ENCODE assay signal across 8 cellular contexts in the genomic region with DNA sequence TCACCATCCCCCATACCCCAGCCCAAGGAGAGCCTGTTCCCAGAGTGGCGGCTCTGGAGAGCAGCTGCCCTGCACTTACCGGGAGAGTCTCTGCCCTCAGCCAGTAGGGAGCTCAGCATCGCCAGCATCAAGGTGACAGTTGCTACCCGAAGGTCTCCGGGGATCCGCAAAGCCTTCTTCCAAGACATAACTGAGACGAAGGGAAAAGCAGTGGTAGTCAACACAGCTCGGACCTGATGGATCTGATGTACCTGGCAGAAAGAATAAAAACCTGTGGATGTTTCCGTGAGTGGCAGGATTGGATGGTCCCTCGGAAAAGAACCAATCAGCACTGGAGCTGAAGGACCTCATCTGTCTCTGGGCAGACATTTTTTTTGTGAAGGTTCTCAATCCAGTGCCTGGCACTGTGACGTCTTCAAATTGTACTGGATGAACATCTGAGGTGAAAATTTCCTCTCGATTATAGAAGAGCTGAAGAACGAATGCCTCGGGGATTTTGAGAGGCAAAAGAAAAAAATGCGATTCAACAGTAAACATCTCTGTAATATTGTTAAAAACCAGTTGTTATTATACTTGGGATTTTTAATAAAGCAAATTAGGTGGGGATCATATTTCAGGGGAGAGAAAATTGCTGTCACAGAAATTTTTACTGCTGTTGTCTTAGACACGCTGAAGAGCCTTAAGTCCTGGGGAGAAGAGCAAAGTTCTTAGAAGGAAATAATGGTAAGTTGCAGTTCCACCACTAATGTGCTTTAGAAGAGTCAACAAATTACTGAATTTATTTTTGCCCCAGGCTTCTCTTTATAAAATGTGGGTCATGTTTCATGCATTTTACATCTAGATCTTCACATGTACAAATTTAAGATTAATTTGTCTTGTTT. TPM values are rescaled to one million over a fixed set of nuclear protein-coding genes. Genes with fewer than 3 reads are reported as not detected.
DNase-seq lines count a peak whose midpoint lies in the region; ATAC-seq, FAIRE-seq and TF ChIP-seq lines count a peak whose summit lies in the region.

Gene HLA-DQB1 (minus strand): TSS at position 238 of the 881 bp plus-strand sequence. CDS start 50 bp downstream, at position 188.

- H3K9ac ChIP-seq in BLaER1 = no peak within 1 kb of the TSS
- H3K9ac ChIP-seq in SK-N-MC (ENCODE audit: insufficient read length) = no peak within 1 kb of the TSS
- H3K9ac ChIP-seq in GM12878 (ENCODE audit: control insufficient read depth, insufficient read depth, low read length) = peak within 1 kb of the TSS; percentile 88

- H3K4me2 ChIP-seq in BLaER1 (no peak within 1 kb of the TSS), GM12878 (ENCODE audit: control insufficient read depth, insufficient read depth) (peak within 1 kb of the TSS; percentile 71)

- CTCF ChIA-PET in GM12878 (lab: Yijun Ruan, JAX) = interaction anchor here (1.0 to 2.2 kb wide), 7 partner anchors 20 to 253 kb away, joined by 3 to 10 read pairs (median 5); partner anchors contain the start of gene HLA-DQA1

- H3K36me3 ChIP-seq in BLaER1 (no peaks in the 10 kb centered on the region), SK-N-MC (ENCODE audit: insufficient read depth, low read length) (no peaks in the 10 kb centered on the region), GM12878 (ENCODE audit: control insufficient read depth in 2 of 2, insufficient read depth in 2 of 2, low read length in 1 of 2) (no peaks in the 10 kb centered on the region; a peak in 2 of 4 replicates), kidney epithelial cell (ENCODE audit: control insufficient read depth, insufficient read depth, low read length) (no peaks in the 10 kb centered on the region)

- peaks cover 4% of the 10 kb centered on the region for H3K27me3 ChIP-seq in BLaER1
- no peaks in the 10 kb centered on the region for H3K27me3 ChIP-seq in GM12878 (replicated peaks in 1 of 2; ENCODE audit: control insufficient read depth in 2 of 2, insufficient read depth in 2 of 2, low read length in 1 of 2)
- H3K27me3 ChIP-seq in kidney epithelial cell (ENCODE audit: control insufficient read depth, insufficient read depth, low read length) = peaks cover 3% of the 10 kb centered on the region

- H3K79me2 ChIP-seq in GM12878 (ENCODE audit: control insufficient read depth, insufficient read depth, low read length) = peaks cover 33% of the 10 kb centered on the region

- BruUV-seq in GM12878 (replicated peaks; lab: Mats Ljungman, UMichigan) = TSS peak; percentile 49

- FAIRE-seq in GM12878 (lab: Jason Lieb, UNC) = peak; percentile 89

- RAD21 ChIA-PET in GM12878 (lab: Charles Lee; ENCODE audit: unreplicated experiment) = interaction anchor here (0.6 to 2.6 kb wide), 17 partner anchors 16 to 234 kb away, joined by 3 to 19 read pairs (median 6); partner anchors contain the start of genes HLA-DQA1, HLA-DRA and HLA-DRB1

- ATAC-seq in GM18868 (IDR thresholded peaks at IDR 0.05; ENCODE audit: unreplicated experiment) = peak; percentile 61
- ATAC-seq in HG03108 (IDR thresholded peaks at IDR 0.05; ENCODE audit: unreplicated experiment) = peak; percentile 55
- peak; percentile 70 for ATAC-seq in GM12878
- ATAC-seq in HG03571 (IDR thresholded peaks at IDR 0.05; ENCODE audit: unreplicated experiment) = no peak

- TF ChIP-seq RAD21 in GM12878 (IDR thresholded peaks at IDR 0.05; ENCODE audit: insufficient read depth, low read depth, low read length) = no peak

- under 1% methylated on average over 16 of the region's 16 CpGs for WGBS in GM12878 (ENCODE audit: insufficient coverage, insufficient replicate concordance, low lambda C conversion rate, missing lambda C conversion rate)

- POLR2A ChIA-PET in GM12878 (lab: Charles Lee) = interaction anchor here (0.6 to 11.5 kb wide), 20 partner anchors 8 to 471 kb away, joined by 3 to 168 read pairs (median 5); partner anchors contain the start of genes HLA-DQA1, HLA-DRA, HLA-DRB1 and PSMB9

- H3K4me1 ChIP-seq in BLaER1 (no peaks in the 10 kb centered on the region), GM12878 (ENCODE audit: control insufficient read depth, insufficient read depth, low read length) (peaks cover 22% of the 10 kb centered on the region)

- TF ChIP-seq CTCF in GM12878 (IDR thresholded peaks at IDR 0.05 in 2 of 3, conservative IDR thresholded peaks at IDR 0.05 in 1 of 3; ENCODE audit: control insufficient read depth in 2 of 3, extremely low read depth in 1 of 3, insufficient read depth in 1 of 3, low read depth in 3 of 3, low read length in 3 of 3) (no peak), kidney epithelial cell (IDR thresholded peaks at IDR 0.05; ENCODE audit: insufficient read depth, low read length, poor library complexity, severe bottlenecking) (no peak)

- DNase-seq in SK-N-MC (ENCODE audit: low read depth, low spot score) = peak; percentile 28
- peak; percentile 77 for DNase-seq in GM12878 (ENCODE audit: low read depth, low spot score)
- no peak for DNase-seq in kidney epithelial cell (ENCODE audit: low read depth)
- peak in 2 of 3 donors; percentile 13 to 17 for DNase-seq in stimulated activated CD4-positive, alpha-beta T cell treated with anti-CD3 and anti-CD28 coated beads, TNF-alpha, amount 100 ng/mL, for 1 hour (ENCODE audit: low read depth in 3 of 3, low spot score in 1 of 3)

- H3K27ac ChIP-seq in BLaER1 (no peak within 1 kb of the TSS), SK-N-MC (no peak within 1 kb of the TSS), GM12878 (ENCODE audit: control insufficient read depth, insufficient read depth) (peak within 1 kb of the TSS; percentile 92)

- intact Hi-C loops in GM12878 (cut with micrococcal nuclease; ENCODE audit: unreplicated experiment) = loop anchor here (2.0 to 5.0 kb wide), 2 partner anchors 44 to 56 kb away; no protein-coding TSS in a partner anchor

- SMC1A ChIA-PET in GM12878 (lab: Charles Lee; ENCODE audit: uncharacterized antibody, unreplicated experiment) = interaction anchor here (0.6 to 5.7 kb wide), 11 partner anchors 16 to 628 kb away, joined by 3 to 94 read pairs (median 4); partner anchors contain the start of genes HLA-DQA1, PSMB9 and TAP1

- in situ Hi-C loops in GM12878 (cut with MboI) = loop anchor here (5.0 kb wide), 1 partner anchor 96 kb away; the partner anchor contains the start of gene HLA-DQB2

- no peaks in the 10 kb centered on the region for H3K9me3 ChIP-seq in BLaER1
- no peaks in the 10 kb centered on the region for H3K9me3 ChIP-seq in SK-N-MC (ENCODE audit: low read depth, low read length)
- H3K9me3 ChIP-seq in GM12878 (replicated peaks; ENCODE audit: control insufficient read depth, insufficient read depth, low read length) = peaks cover 1% of the 10 kb centered on the region; the same call in 2 of the 3 replicates

- H4K20me1 ChIP-seq in BLaER1 (no peaks in the 10 kb centered on the region), GM12878 (ENCODE audit: control insufficient read depth, insufficient read depth) (no peaks in the 10 kb centered on the region)

- no peak for TF ChIP-seq EP300 in GM12878 (IDR thresholded peaks at IDR 0.05; ENCODE audit: borderline replicate concordance in 1 of 2, control insufficient read depth in 1 of 2, low read depth in 2 of 2, low read length in 2 of 2)

- peak within 1 kb of the TSS; percentile 49; the same call in 1 of the 2 replicates for H3K4me3 ChIP-seq in BLaER1
- peak within 1 kb of the TSS; percentile 54; the same call in 1 of the 2 replicates for H3K4me3 ChIP-seq in SK-N-MC
- H3K4me3 ChIP-seq in GM12878 = peak within 1 kb of the TSS; percentile 55; the same call in 1 of the 2 replicates
- H3K4me3 ChIP-seq in kidney epithelial cell (ENCODE audit: low read depth, low read length) = no peak within 1 kb of the TSS

- peak; percentile 72 for TF ChIP-seq POLR2A in GM12878 (IDR thresholded peaks at IDR 0.05; ENCODE audit: low read depth, low read length)

- no peak within 1 kb of the TSS for H2AFZ ChIP-seq in GM12878 (ENCODE audit: control insufficient read depth, low read depth, low read length)

TF ChIP-seq in GM12878, 131 proteins besides CTCF, POLR2A, EP300 and RAD21 (continues in another document):
- TF ChIP-seq, protein P1, sequence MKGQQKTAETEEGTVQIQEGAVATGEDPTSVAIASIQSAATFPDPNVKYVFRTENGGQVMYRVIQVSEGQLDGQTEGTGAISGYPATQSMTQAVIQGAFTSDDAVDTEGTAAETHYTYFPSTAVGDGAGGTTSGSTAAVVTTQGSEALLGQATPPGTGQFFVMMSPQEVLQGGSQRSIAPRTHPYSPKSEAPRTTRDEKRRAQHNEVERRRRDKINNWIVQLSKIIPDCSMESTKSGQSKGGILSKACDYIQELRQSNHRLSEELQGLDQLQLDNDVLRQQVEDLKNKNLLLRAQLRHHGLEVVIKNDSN (IDR thresholded peaks at IDR 0.05; ENCODE audit: borderline replicate concordance, extremely low read length, insufficient read depth, low read depth, low read length) = no peak
- peak; percentile 78; the same call in 1 of the 2 replicates for TF ChIP-seq PML (IDR thresholded peaks at IDR 0.05; ENCODE audit: low read length)
- TF ChIP-seq, protein P2, sequence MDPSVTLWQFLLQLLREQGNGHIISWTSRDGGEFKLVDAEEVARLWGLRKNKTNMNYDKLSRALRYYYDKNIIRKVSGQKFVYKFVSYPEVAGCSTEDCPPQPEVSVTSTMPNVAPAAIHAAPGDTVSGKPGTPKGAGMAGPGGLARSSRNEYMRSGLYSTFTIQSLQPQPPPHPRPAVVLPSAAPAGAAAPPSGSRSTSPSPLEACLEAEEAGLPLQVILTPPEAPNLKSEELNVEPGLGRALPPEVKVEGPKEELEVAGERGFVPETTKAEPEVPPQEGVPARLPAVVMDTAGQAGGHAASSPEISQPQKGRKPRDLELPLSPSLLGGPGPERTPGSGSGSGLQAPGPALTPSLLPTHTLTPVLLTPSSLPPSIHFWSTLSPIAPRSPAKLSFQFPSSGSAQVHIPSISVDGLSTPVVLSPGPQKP (IDR thresholded peaks at IDR 0.05; ENCODE audit: low read depth, low read length) = no peak

RNA-seq across cellular contexts. Expression of gene HLA-DQB1, which starts in this region (rescaled TPM):
- 33.4 and 35.5 TPM in 2 replicates for total RNA-seq in GM12878 (2013; cell fraction: nucleolus; rRNA removed)
- total RNA-seq in GM12878 (2014; rRNA removed) = 127 and 148 TPM in 2 replicates
- 70.6 and 77.7 TPM in 2 replicates for total RNA-seq in GM12878 (2014; rRNA removed; fragmentation: Illumina TruSeq; extraction: Trizol)
- 119 and 121 TPM in 2 replicates for total RNA-seq in GM12878 (2021)
- 59.9 TPM for polyA plus RNA-seq in GM12878 (2011; ENCODE audit: low read depth)
- polyA plus RNA-seq in GM12878 (2011; rRNA removed) = 253 and 403 TPM in 2 replicates
- 441 and 443 TPM in 2 replicates for polyA plus RNA-seq in GM12878 (2011; cell fraction: cytosol; rRNA removed)
- 161 and 278 TPM in 2 replicates for polyA plus RNA-seq in GM12878 (2011; cell fraction: nucleus; rRNA removed)
- polyA plus RNA-seq in GM12878 (2012) = 229 and 247 TPM in 2 replicates
- polyA plus RNA-seq in GM12878 (2014; fragmentation: Illumina TruSeq; extraction: Trizol) = 46.4 and 73.9 TPM in 2 replicates
- polyA plus RNA-seq in GM12878 (2014; fragmentation: Nextera tagmentation; extraction: Ambion mirVana) = 10 to 100 TPM; 38.1 to 66.1 TPM
- 106 and 112 TPM in 2 replicates for polyA plus RNA-seq in GM12878 (2014; rRNA removed)
- polyA plus RNA-seq in GM12878 (2016; fragmentation: Nextera tagmentation; extraction: Ambion mirVana) = 10 to 100 TPM; 85.5 to 97.3 TPM
- polyA minus RNA-seq in GM12878 (2011; rRNA and poly(A)+ RNA removed) = 133 and 245 TPM in 2 replicates
- 80.3 and 81.3 TPM in 2 replicates for polyA minus RNA-seq in GM12878 (2011; cell fraction: cytosol; rRNA and poly(A)+ RNA removed)
- 64.9 and 68.1 TPM in 2 replicates for polyA minus RNA-seq in GM12878 (2011; cell fraction: nucleus; rRNA and poly(A)+ RNA removed)
- total RNA-seq in kidney epithelial cell = 24.5 and 28.2 TPM in 2 replicates
